Comparison of ENCODE assay signal across 23 cellular contexts in genomic region chr5:135709998-135710670, GRCh38.
DNase-seq lines count a peak whose midpoint lies in the region; ATAC-seq, FAIRE-seq and TF ChIP-seq lines count a peak whose summit lies in the region.
"Had no signal": no experiment of that assay in that cellular context is flagged by ENCODE, and none has a peak within 500 bp of the region (broad histone marks: within the 10 kb centered on the region; RNA-seq: fewer than 3 reads in every experiment).

No MANE protein-coding gene starts in this region.

- no peaks in the 10 kb centered on the region for H3F3A ChIP-seq in GM23248 (ENCODE audit: insufficient read depth)

- ATAC-seq in GM21367 (IDR thresholded peaks at IDR 0.05; ENCODE audit: unreplicated experiment) = no peak
- ATAC-seq: activated CD8-positive, alpha-beta memory T cell treated with anti-CD3 and anti-CD28 coated beads, Interleukin-2, amount 10 ng/mL, durations not matched to agents 7 days and 5 days; naive thymus-derived CD4-positive, alpha-beta T cell; stimulated activated naive CD8-positive, alpha-beta T cell treated with anti-CD3 and anti-CD28 coated beads, Interleukin-15, amount 100 ng/mL, for 72 hours had no signal

- H3K27ac ChIP-seq in A673 (ENCODE audit: low read depth, low read length, poor library complexity, severe bottlenecking) = peak overlapping the region; percentile 84
- H3K27ac ChIP-seq in GM23248 = no peak overlapping the region
- no peak overlapping the region for H3K27ac ChIP-seq in small intestine (ENCODE audit: low read depth in 1 of 2, low read length in 1 of 2)

- no peak for TF ChIP-seq CTCF in A673 (conservative IDR thresholded peaks at IDR 0.05; ENCODE audit: low read depth, low read length)

- peak; percentile 91 for DNase-seq in A673 (ENCODE audit: low spot score)
- peak; percentile 29 for DNase-seq in GM23248
- peak; percentile 44 for DNase-seq in NCI-H510A treated with DMSO at 0.1 percent for 48 hours (lab: John Stamatoyannopoulos, UW)
- DNase-seq in left kidney (ENCODE audit: low read depth, low spot score) = peak; percentile 56
- DNase-seq in NCI-H345 (lab: John Stamatoyannopoulos, UW) = no peak
- no peak for DNase-seq in small intestine
- DNase-seq: activated CD4-positive, alpha-beta T cell treated with anti-CD3 and anti-CD28 coated beads for 48 hours; activated CD8-positive, alpha-beta memory T cell treated with anti-CD3 and anti-CD28 coated beads, Interleukin-2, amount 10 ng/mL, durations not matched to agents 7 days and 5 days; activated naive CD4-positive, alpha-beta T cell treated with anti-CD3 and anti-CD28 coated beads, Interleukin-2, amount 50 U/mL, for 16 hours; caudate nucleus; glutamatergic neuron; HCEC 1CT; mesendoderm; MM.1S; naive thymus-derived CD4-positive, alpha-beta T cell; NCI-H187 treated with DMSO at 0.1 percent for 48 hours; NCI-H526 treated with DMSO at 0.1 percent for 48 hours; retina; SHP77; stimulated activated naive CD8-positive, alpha-beta T cell treated with anti-CD3 and anti-CD28 coated beads, Interleukin-15, amount 100 ng/mL, for 72 hours had no signal

- peaks cover 33% of the 10 kb centered on the region for H3K4me1 ChIP-seq in A673 (ENCODE audit: insufficient read depth, low read length, poor library complexity, severe bottlenecking)
- no peaks in the 10 kb centered on the region for H3K4me1 ChIP-seq in GM23248 (ENCODE audit: insufficient read depth)
- no peaks in the 10 kb centered on the region for H3K4me1 ChIP-seq in small intestine (ENCODE audit: control insufficient read depth in 2 of 2, insufficient read depth in 1 of 2, low read depth in 1 of 2, low read length in 1 of 2)

- no peaks in the 10 kb centered on the region for H3K9me2 ChIP-seq in GM23248 (ENCODE audit: insufficient read depth)

- 2 to 5% methylated on average over 5 of the region's 5 CpGs for WGBS in GM23248 (ENCODE audit: low coverage in 1 of 2, low lambda C conversion rate in 2 of 2, missing lambda C conversion rate in 2 of 2), 2 experiments
- WGBS in small intestine, 3 donors = 52 to 59% (median 57%) methylated on average over 5 of the region's 5 CpGs

- CTCF ChIA-PET in A673 (lab: Charles Lee) = no interaction called here

- H3K9ac ChIP-seq in GM23248 = no peak overlapping the region

- BruUV-seq in A673 (replicated peaks; lab: Mats Ljungman, UMichigan) = no TSS peak

- in situ Hi-C loops in GM23248 (cut with MboI) = no loop called here

- intact Hi-C loops in A673 (cut with micrococcal nuclease; ENCODE audit: unreplicated experiment) = no loop called here

- H3K27me3 ChIP-seq in A673 (replicated peaks; ENCODE audit: insufficient read depth, low read depth, low read length, poor library complexity) = no peaks in the 10 kb centered on the region
- H3K27me3 ChIP-seq in GM23248 (replicated peaks; ENCODE audit: insufficient read depth) = peaks cover 36% of the 10 kb centered on the region
- H3K27me3 ChIP-seq in small intestine (ENCODE audit: control insufficient read depth in 2 of 2, insufficient read depth in 2 of 2, low read length in 2 of 2) = no peaks in the 10 kb centered on the region

- H3K36me3 ChIP-seq in A673 (ENCODE audit: insufficient read depth, low read length, poor library complexity, severe bottlenecking) (no peaks in the 10 kb centered on the region), GM23248 (ENCODE audit: low read depth) (no peaks in the 10 kb centered on the region), small intestine (ENCODE audit: control insufficient read depth in 2 of 2, insufficient read depth in 2 of 2, low read length in 2 of 2) (no peaks in the 10 kb centered on the region)

- H3K9me3 ChIP-seq in A673 (ENCODE audit: low read depth, low read length, poor library complexity, severe bottlenecking) = no peaks in the 10 kb centered on the region
- H3K9me3 ChIP-seq in GM23248 (ENCODE audit: low read depth) = no peaks in the 10 kb centered on the region
- H3K9me3 ChIP-seq in small intestine (ENCODE audit: control insufficient read depth, low read depth) = no peaks in the 10 kb centered on the region

- H3K79me2 ChIP-seq in GM23248 (ENCODE audit: insufficient read depth) = no peaks in the 10 kb centered on the region

- POLR2A ChIA-PET in A673 (lab: Charles Lee; ENCODE audit: low non-redundant PET) = interaction anchor here (0.7 kb wide), 1 partner anchor 242 kb away, joined by 3 read pairs; no protein-coding TSS in a partner anchor

- H4K20me1 ChIP-seq in GM23248 (ENCODE audit: insufficient read depth) = no peaks in the 10 kb centered on the region

- FAIRE-seq in small intestine (lab: Jason Lieb, UNC) = no peak
- FAIRE-seq: endothelial cell of umbilical vein, G401.6 had no signal

- no peak overlapping the region for H3K4me2 ChIP-seq in GM23248 (ENCODE audit: unreplicated experiment)

- no peak overlapping the region for H2AFZ ChIP-seq in GM23248

- no peak overlapping the region for H3K4me3 ChIP-seq in A673 (ENCODE audit: low read depth, low read length, poor library complexity, severe bottlenecking)
- H3K4me3 ChIP-seq in GM23248 = no peak overlapping the region
- H3K4me3 ChIP-seq in small intestine (ENCODE audit: low read depth in 1 of 2, low read length in 2 of 2) = no peak overlapping the region

Comparison
In these comparisons a context has a peak if more than half of its experiments do, and no peak if none do; other contexts are left out.
1. DNase-seq: peak in A673 (single experiment), GM23248 (single experiment), NCI-H510A treated with DMSO at 0.1 percent for 48 hours (single experiment) and left kidney (single experiment); none in NCI-H345 (single experiment) and small intestine (single experiment).